In the genomic region with DNA sequence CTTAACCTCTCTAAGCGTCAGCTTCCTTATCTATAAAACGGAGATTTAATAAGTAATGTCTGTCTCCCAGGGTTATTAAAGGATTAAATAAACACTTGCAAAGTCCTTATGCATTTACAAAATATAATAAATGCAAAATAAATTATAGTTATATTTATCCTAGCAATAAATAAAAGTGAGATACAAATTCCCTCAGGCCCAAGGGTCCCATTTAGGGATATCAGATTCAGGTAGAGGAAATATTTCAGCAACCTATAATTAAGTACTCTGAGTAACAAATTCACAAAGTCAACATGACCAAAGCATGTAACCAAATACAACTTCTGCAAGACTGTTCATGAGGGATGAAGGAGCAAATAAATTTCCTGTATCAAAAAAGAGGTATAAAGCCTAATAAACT, we compare ENCODE assay signal across 34 cellular contexts.
"Had no signal": no experiment of that assay in that cellular context is flagged by ENCODE, and none has a peak within 500 bp of the region (broad histone marks: within the 10 kb centered on the region; RNA-seq: fewer than 3 reads in every experiment).

No MANE protein-coding gene starts in this region.

- FAIRE-seq: bronchial epithelial cell had no signal

- H3K27me3 Mint-ChIP-seq: activated B cell treated with CpG ODN at 0.5 μM for 24 hours; activated CD4-positive, alpha-beta memory T cell treated with anti-CD3 and anti-CD28 coated beads for 36 hours had no signal

- H3K4me3 ChIP-seq: adrenal gland, body of pancreas, SJCRH30, SK-N-MC had no signal

- H3K4me3 Mint-ChIP-seq: activated B cell treated with CpG ODN at 0.5 μM for 24 hours; activated CD4-positive, alpha-beta memory T cell treated with anti-CD3 and anti-CD28 coated beads for 36 hours; activated naive CD4-positive, alpha-beta T cell treated with anti-CD3 and anti-CD28 coated beads for 36 hours; activated T-cell treated with anti-CD3 and anti-CD28 coated beads, Interleukin-2, amount 50 U/mL, for 4 hours; activated T-helper 1 cell treated with anti-CD3 and anti-CD28 coated beads, Interleukin-12 subunit alpha, Interleukin-12 subunit beta, Interleukin-2, Interleukin-4 antibody, amounts not matched to agents 30 ng/mL and 10 ng/mL and 1 ng/mL, durations not matched to agents 14 hours and 24 hours and 36 hours had no signal

- DNase-seq: activated B cell treated with CpG ODN at 0.5 μM for 24 hours; activated CD4-positive, alpha-beta memory T cell treated with anti-CD3 and anti-CD28 coated beads for 36 hours; activated CD4-positive, alpha-beta T cell treated with anti-CD3 and anti-CD28 coated beads for 4 hours; activated CD4-positive, alpha-beta T cell treated with anti-CD3 and anti-CD28 coated beads, Interleukin-2, amount 50 U/mL, for 1 hour; activated CD4-positive, CD25-positive, alpha-beta regulatory T cell treated with anti-CD3 and anti-CD28 coated beads, Interleukin-2, amount 50 U/mL, for 72 hours; activated CD8-positive, alpha-beta memory T cell treated with anti-CD3 and anti-CD28 coated beads, Interleukin-2, amount 50 U/mL, for 4 hours; activated gamma-delta T cell treated with Interleukin-2 at 50 U/mL for 16 hours; activated naive CD4-positive, alpha-beta T cell treated with anti-CD3 and anti-CD28 coated beads for 36 hours; activated T-cell treated with anti-CD3 and anti-CD28 coated beads for 4 hours; activated T-cell treated with anti-CD3 and anti-CD28 coated beads, Interleukin-2, amount 50 U/mL, for 4 hours; adrenal gland; body of pancreas; caudate nucleus; cerebellar nuclear complex; MM.1S; MV-4-11; NCI-H1092; NCI-H1436 treated with DMSO at 0.1 percent for 48 hours; NCI-H1694 treated with DMSO at 0.1 percent for 48 hours; NCI-H2029; NCI-H2171 treated with DMSO at 0.1 percent for 48 hours; NCI-H2227 treated with DMSO at 0.1 percent for 48 hours; NCI-H446; NCI-H510A treated with DMSO at 0.1 percent for 48 hours; NCI-H526 treated with DMSO at 0.1 percent for 48 hours; NCI-H82; NK-92 treated with Interleukin-12 subunit alpha and Interleukin-12 subunit beta, amount 100 ng/mL, for 24 hours; SHP77; SJCRH30; T1000 had no signal

- H3K9me3 Mint-ChIP-seq: activated B cell treated with CpG ODN at 0.5 μM for 24 hours; activated CD4-positive, alpha-beta memory T cell treated with anti-CD3 and anti-CD28 coated beads for 36 hours; activated naive CD4-positive, alpha-beta T cell treated with anti-CD3 and anti-CD28 coated beads for 36 hours; activated naive CD4-positive, alpha-beta T cell treated with anti-CD3 and anti-CD28 coated beads, Interleukin-2, amount 50 U/mL, for 72 hours; activated T-cell treated with anti-CD3 and anti-CD28 coated beads, Interleukin-2, amount 50 U/mL, for 4 hours; activated T-helper 1 cell treated with anti-CD3 and anti-CD28 coated beads, Interleukin-12 subunit alpha, Interleukin-12 subunit beta, Interleukin-2, Interleukin-4 antibody, amounts not matched to agents 30 ng/mL and 10 ng/mL and 1 ng/mL, durations not matched to agents 14 hours and 24 hours and 36 hours had no signal

- H3K27ac Mint-ChIP-seq: activated B cell treated with CpG ODN at 0.5 μM for 24 hours; activated CD4-positive, alpha-beta memory T cell treated with anti-CD3 and anti-CD28 coated beads for 36 hours; activated naive CD4-positive, alpha-beta T cell treated with anti-CD3 and anti-CD28 coated beads for 36 hours; activated naive CD4-positive, alpha-beta T cell treated with anti-CD3 and anti-CD28 coated beads, Interleukin-2, amount 50 U/mL, for 72 hours; activated T-helper 1 cell treated with anti-CD3 and anti-CD28 coated beads, Interleukin-12 subunit alpha, Interleukin-12 subunit beta, Interleukin-2, Interleukin-4 antibody, amounts not matched to agents 30 ng/mL and 10 ng/mL and 1 ng/mL, durations not matched to agents 14 hours and 24 hours and 36 hours had no signal

- H3K9me3 ChIP-seq: adrenal gland, body of pancreas, SJCRH30 had no signal

- H3K27me3 ChIP-seq: adrenal gland, body of pancreas, SJCRH30 had no signal

- H3K4me1 Mint-ChIP-seq: activated B cell treated with CpG ODN at 0.5 μM for 24 hours had no signal

- H3K4me1 ChIP-seq: adrenal gland, body of pancreas, SJCRH30 had no signal

- ATAC-seq: activated naive CD4-positive, alpha-beta T cell treated with anti-CD3 and anti-CD28 coated beads, Interleukin-2, amount 50 U/mL, for 72 hours; activated T-cell treated with anti-CD3 and anti-CD28 coated beads, Interleukin-2, amount 50 U/mL, for 4 hours; body of pancreas had no signal

- H3K27ac ChIP-seq: adrenal gland, body of pancreas, SJCRH30, SK-N-MC had no signal
